19 cellular contexts compared by ENCODE assay signal in the genomic region with DNA sequence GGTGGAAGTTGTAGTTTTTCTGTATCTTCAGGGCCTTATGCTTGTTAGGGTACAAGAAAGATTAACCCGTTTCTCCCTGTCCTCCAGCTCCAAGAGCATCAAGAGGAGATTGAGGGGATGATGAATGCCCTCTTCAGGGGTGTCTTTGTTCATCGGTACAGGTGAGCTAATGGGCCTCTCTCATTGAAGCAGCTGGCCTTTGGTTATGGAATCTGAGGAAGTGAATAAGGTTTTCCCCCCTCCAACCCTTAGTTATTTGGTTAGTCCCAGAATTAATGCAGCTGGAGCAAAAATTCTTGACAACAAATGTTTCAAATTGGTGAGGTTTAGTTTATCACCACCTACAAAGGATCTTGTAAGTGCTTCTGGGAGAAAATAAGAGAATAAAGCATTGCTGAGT. TPM values are rescaled to one million over a fixed set of nuclear protein-coding genes. Genes with fewer than 3 reads are reported as not detected.
DNase-seq lines count a peak whose midpoint lies in the region; ATAC-seq, FAIRE-seq and TF ChIP-seq lines count a peak whose summit lies in the region.
"Had no signal": no experiment of that assay in that cellular context is flagged by ENCODE, and none has a peak within 500 bp of the region (broad histone marks: within the 10 kb centered on the region; RNA-seq: fewer than 3 reads in every experiment).

No MANE protein-coding gene starts in this region.

- H3K9me3 ChIP-seq in GM12878 (replicated peaks; ENCODE audit: control insufficient read depth, insufficient read depth, low read length), result no peaks in the 10 kb centered on the region

- POLR2A ChIA-PET in GM12878 (lab: Charles Lee), result interaction anchor here (0.6 to 5.8 kb wide), 7 partner anchors 10 to 46 kb away, joined by 3 to 60 read pairs (median 4); partner anchors contain the start of genes LAMTOR4 and PVRIG

- H3K36me3 ChIP-seq in GM12878 (ENCODE audit: control insufficient read depth in 2 of 2, insufficient read depth in 2 of 2, low read length in 1 of 2), result no peaks in the 10 kb centered on the region

- RAD21 ChIA-PET in GM12878 (lab: Charles Lee; ENCODE audit: unreplicated experiment), result interaction anchor here (1.0 to 4.5 kb wide), 7 partner anchors 9 to 213 kb away, joined by 3 to 30 read pairs (median 5); no protein-coding TSS in a partner anchor

- no peaks in the 10 kb centered on the region for H3K79me2 ChIP-seq in GM12878 (ENCODE audit: control insufficient read depth, insufficient read depth, low read length)

- H3K4me1 ChIP-seq in GM12878 (ENCODE audit: control insufficient read depth, insufficient read depth, low read length), result peaks cover 49% of the 10 kb centered on the region

- TF ChIP-seq RAD21 in GM12878 (IDR thresholded peaks at IDR 0.05; ENCODE audit: insufficient read depth, low read depth, low read length), result no peak

- no peaks in the 10 kb centered on the region for H4K20me1 ChIP-seq in GM12878 (ENCODE audit: control insufficient read depth, insufficient read depth)

- peak overlapping the region; percentile 10 for H3K27ac Mint-ChIP-seq in activated naive CD4-positive, alpha-beta T cell treated with anti-CD3 and anti-CD28 coated beads for 36 hours
- H3K27ac Mint-ChIP-seq in IgD-negative memory B cell, result peak overlapping the region; percentile 59 to 87 (median 61)

- whole genome bisulfite sequencing in GM12878 (ENCODE audit: insufficient coverage, insufficient replicate concordance, low lambda C conversion rate, missing lambda C conversion rate), result 100% methylated on average over 2 of the region's 2 CpGs
- WGBS in lower leg skin, 2 donors, result 81 to 87% methylated on average over 2 of the region's 2 CpGs

- peaks cover 51% of the 10 kb centered on the region for H3K4me1 Mint-ChIP-seq in activated naive CD4-positive, alpha-beta T cell treated with anti-CD3 and anti-CD28 coated beads for 36 hours (ENCODE audit: low read depth)
- H3K4me1 Mint-ChIP-seq in IgD-negative memory B cell, result peaks cover 54 to 63% (median 56%) of the 10 kb centered on the region in 3 donors

- in situ Hi-C loops in GM12878 (cut with MboI), result no loop called here

- no peaks in the 10 kb centered on the region for H3K27me3 ChIP-seq in GM12878 (replicated peaks in 1 of 2; ENCODE audit: control insufficient read depth in 2 of 2, insufficient read depth in 2 of 2, low read length in 1 of 2)

- no peak for TF ChIP-seq POLR2A in GM12878 (IDR thresholded peaks at IDR 0.05; ENCODE audit: low read depth, low read length)
- no peak for TF ChIP-seq POLR2A in lower leg skin (IDR thresholded peaks at IDR 0.05)

- H3K27ac ChIP-seq in GM12878 (ENCODE audit: control insufficient read depth, insufficient read depth) (peak overlapping the region; percentile 40; the same call in 1 of the 2 replicates), coronary artery (no peak overlapping the region)

- H3K4me3 ChIP-seq in GM12878 (no peak overlapping the region), coronary artery (no peak overlapping the region), lower leg skin (ENCODE audit: low read depth, poor library complexity, severe bottlenecking) (no peak overlapping the region)

- ATAC-seq in GM12878, result no peak
- ATAC-seq: PC-3, SK-N-SH treated with all-trans-retinoic acid at 6 μM for 48 hours had no signal

- no peaks in the 10 kb centered on the region for H3K27me3 Mint-ChIP-seq in activated naive CD4-positive, alpha-beta T cell treated with anti-CD3 and anti-CD28 coated beads for 36 hours (ENCODE audit: low read depth)
- no peaks in the 10 kb centered on the region for H3K27me3 Mint-ChIP-seq in IgD-negative memory B cell

- CTCF ChIA-PET in activated naive CD4-positive, alpha-beta T cell treated with anti-CD3 and anti-CD28 coated beads for 36 hours (lab: Charles Lee), result interaction anchor here (1.5 to 4.9 kb wide), 4 partner anchors 14 to 62 kb away, joined by 4 to 17 read pairs (median 10); no protein-coding TSS in a partner anchor
- CTCF ChIA-PET in GM12878 (lab: Yijun Ruan, JAX), result interaction anchor here (0.7 to 7.0 kb wide), 8 partner anchors 14 to 438 kb away, joined by 3 to 65 read pairs (median 4); partner anchors contain the start of gene STAG3

- no peak for TF ChIP-seq EP300 in GM12878 (IDR thresholded peaks at IDR 0.05; ENCODE audit: borderline replicate concordance in 1 of 2, control insufficient read depth in 1 of 2, low read depth in 2 of 2, low read length in 2 of 2)

- peaks cover 3% of the 10 kb centered on the region for H3K36me3 Mint-ChIP-seq in activated naive CD4-positive, alpha-beta T cell treated with anti-CD3 and anti-CD28 coated beads for 36 hours (ENCODE audit: low read depth)
- H3K36me3 Mint-ChIP-seq in IgD-negative memory B cell, result no peaks in the 10 kb centered on the region
- H3K36me3 Mint-ChIP-seq: CD14-positive monocyte had no signal

- intact Hi-C loops in activated naive CD4-positive, alpha-beta T cell treated with anti-CD3 and anti-CD28 coated beads for 36 hours (cut with micrococcal nuclease), result no loop called here
- intact Hi-C loops in GM12878 (cut with micrococcal nuclease; ENCODE audit: unreplicated experiment), result no loop called here
- intact Hi-C loops in lower leg skin (cut with DNase I; ENCODE audit: low total_unique reads), result no loop called here

- no peak overlapping the region for H3K9ac ChIP-seq in GM12878 (ENCODE audit: control insufficient read depth, insufficient read depth, low read length)

- no peak overlapping the region for H3K4me2 ChIP-seq in GM12878 (ENCODE audit: control insufficient read depth, insufficient read depth)

- DNase-seq in activated naive CD4-positive, alpha-beta T cell treated with anti-CD3 and anti-CD28 coated beads for 36 hours, result no peak
- DNase-seq in activated naive CD4-positive, alpha-beta T cell treated with anti-CD3 and anti-CD28 coated beads, Interleukin-2, amount 50 U/mL, for 16 hours, result no peak
- DNase-seq in GM12878 (ENCODE audit: low read depth, low spot score) (no peak), NCI-H1105 (lab: John Stamatoyannopoulos, UW) (no peak), coronary artery (ENCODE audit: low spot score) (no peak), lower leg skin (ENCODE audit: low spot score in 2 of 2) (no peak)
- DNase-seq: DMS79 treated with DMSO at 0.1 percent for 48 hours, KG1, NCI-H187 treated with DMSO at 0.1 percent for 48 hours, NCI-H345, NCI-H524 treated with DMSO at 0.1 percent for 48 hours, PC-3, RPMI8226, SIG-M5 had no signal

- H3K4me3 Mint-ChIP-seq in activated naive CD4-positive, alpha-beta T cell treated with anti-CD3 and anti-CD28 coated beads for 36 hours, result no peak overlapping the region
- H3K4me3 Mint-ChIP-seq in IgD-negative memory B cell, result peak overlapping the region in 2 of 4 donors; percentile 11 to 48
- H3K4me3 Mint-ChIP-seq: CD14-positive monocyte had no signal

- TF ChIP-seq CTCF in GM12878 (IDR thresholded peaks at IDR 0.05 in 2 of 3, conservative IDR thresholded peaks at IDR 0.05 in 1 of 3; ENCODE audit: control insufficient read depth in 2 of 3, extremely low read depth in 1 of 3, insufficient read depth in 1 of 3, low read depth in 3 of 3, low read length in 3 of 3) (no peak), coronary artery (IDR thresholded peaks at IDR 0.05) (no peak), lower leg skin (IDR thresholded peaks at IDR 0.05) (no peak)

- H3K9me3 Mint-ChIP-seq in activated naive CD4-positive, alpha-beta T cell treated with anti-CD3 and anti-CD28 coated beads for 36 hours, result no peaks in the 10 kb centered on the region
- peaks cover 0 to 3% (median 0%) of the 10 kb centered on the region in 3 donors for H3K9me3 Mint-ChIP-seq in IgD-negative memory B cell
- H3K9me3 Mint-ChIP-seq: CD14-positive monocyte had no signal

- no peak overlapping the region for H2AFZ ChIP-seq in GM12878 (ENCODE audit: control insufficient read depth, low read depth, low read length)

- SMC1A ChIA-PET in GM12878 (lab: Charles Lee; ENCODE audit: uncharacterized antibody, unreplicated experiment), result interaction anchor here (0.7 to 7.0 kb wide), 4 partner anchors 9 to 62 kb away, joined by 4 to 112 read pairs (median 23); partner anchors contain the start of gene PVRIG

- BruUV-seq in GM12878 (replicated peaks; lab: Mats Ljungman, UMichigan), result no TSS peak

- no peak for FAIRE-seq in GM12878 (lab: Jason Lieb, UNC)

RNA-seq across cellular contexts. Expression of gene STAG3, which starts 17.5 kb away (rescaled TPM):
- 10 to 100 TPM; 38.4 to 41.0 TPM for total RNA-seq in activated naive CD4-positive, alpha-beta T cell treated with anti-CD3 and anti-CD28 coated beads for 36 hours
- 61.5 TPM for polyA plus RNA-seq in IgD-negative memory B cell
- total RNA-seq in GM12878 (2013; cell fraction: nucleolus; rRNA removed), result 33.8 and 37.8 TPM in 2 replicates
- total RNA-seq in GM12878 (2014; rRNA removed), result 101 and 122 TPM in 2 replicates
- 123 and 133 TPM in 2 replicates for total RNA-seq in GM12878 (2014; rRNA removed; fragmentation: Illumina TruSeq; extraction: Trizol)
- total RNA-seq in GM12878 (2021), result 78.7 and 81.7 TPM in 2 replicates
- polyA plus RNA-seq in GM12878 (2011; ENCODE audit: low read depth), result 221 TPM
- 73.0 and 90.4 TPM in 2 replicates for polyA plus RNA-seq in GM12878 (2011; rRNA removed)
- polyA plus RNA-seq in GM12878 (2011; cell fraction: cytosol; rRNA removed), result 47.6 and 55.0 TPM in 2 replicates
- polyA plus RNA-seq in GM12878 (2011; cell fraction: nucleus; rRNA removed), result 22.6 and 31.0 TPM in 2 replicates
- 158 and 173 TPM in 2 replicates for polyA plus RNA-seq in GM12878 (2012)
- 178 and 192 TPM in 2 replicates for polyA plus RNA-seq in GM12878 (2014; fragmentation: Illumina TruSeq; extraction: Trizol)
- polyA plus RNA-seq in GM12878 (2014; fragmentation: Nextera tagmentation; extraction: Ambion mirVana), result 100 to 1,000 TPM; 281 to 306 TPM
- polyA plus RNA-seq in GM12878 (2014; rRNA removed), result 112 and 153 TPM in 2 replicates
- polyA plus RNA-seq in GM12878 (2016; fragmentation: Nextera tagmentation; extraction: Ambion mirVana), result 100 to 1,000 TPM; 112 to 116 TPM
- polyA minus RNA-seq in GM12878 (2011; rRNA and poly(A)+ RNA removed), result 14.5 and 19.5 TPM in 2 replicates
- 5.3 and 6.7 TPM in 2 replicates for polyA minus RNA-seq in GM12878 (2011; cell fraction: cytosol; rRNA and poly(A)+ RNA removed)
- polyA minus RNA-seq in GM12878 (2011; cell fraction: nucleus; rRNA and poly(A)+ RNA removed), result 12.2 and 15.6 TPM in 2 replicates
- 1 to 10 TPM in 2 of 4 donors, under 1 TPM in 2; 0.34 to 1.8 (median 1.0) TPM for total RNA-seq in lower leg skin

RNA-seq across cellular contexts. Expression of gene GPC2, which starts 18.0 kb away (rescaled TPM):
- 1 to 10 TPM; 7.6 to 9.5 TPM for total RNA-seq in activated naive CD4-positive, alpha-beta T cell treated with anti-CD3 and anti-CD28 coated beads for 36 hours
- 0.23 TPM for polyA plus RNA-seq in IgD-negative memory B cell
- 4.9 and 6.6 TPM in 2 replicates for total RNA-seq in GM12878 (2013; cell fraction: nucleolus; rRNA removed)
- total RNA-seq in GM12878 (2014; rRNA removed), result 3.0 and 3.9 TPM in 2 replicates
- total RNA-seq in GM12878 (2014; rRNA removed; fragmentation: Illumina TruSeq; extraction: Trizol), result 0.85 and 0.92 TPM in 2 replicates
- total RNA-seq in GM12878 (2021), result 3.9 and 5.1 TPM in 2 replicates
- polyA plus RNA-seq in GM12878 (2011; ENCODE audit: low read depth), result 1.6 TPM
- polyA plus RNA-seq in GM12878 (2011; rRNA removed), result 0.45 and 0.65 TPM in 2 replicates
- polyA plus RNA-seq in GM12878 (2011; cell fraction: cytosol; rRNA removed), result 1.0 and 1.7 TPM in 2 replicates
- 4.8 and 5.6 TPM in 2 replicates for polyA plus RNA-seq in GM12878 (2011; cell fraction: nucleus; rRNA removed)
- 1.3 and 1.4 TPM in 2 replicates for polyA plus RNA-seq in GM12878 (2012)
- polyA plus RNA-seq in GM12878 (2014; fragmentation: Illumina TruSeq; extraction: Trizol), result 0.24 and 0.98 TPM in 2 replicates
- under 1 TPM; 0.19 to 0.24 TPM for polyA plus RNA-seq in GM12878 (2014; fragmentation: Nextera tagmentation; extraction: Ambion mirVana)
- 4.3 and 6.3 TPM in 2 replicates for polyA plus RNA-seq in GM12878 (2014; rRNA removed)
- polyA plus RNA-seq in GM12878 (2016; fragmentation: Nextera tagmentation; extraction: Ambion mirVana), result under 1 TPM; 0.48 to 0.68 TPM
- 0.22 and 1.0 TPM in 2 replicates for polyA minus RNA-seq in GM12878 (2011; rRNA and poly(A)+ RNA removed)
- 0.83 and 1.7 TPM in 2 replicates for polyA minus RNA-seq in GM12878 (2011; cell fraction: cytosol; rRNA and poly(A)+ RNA removed)
- polyA minus RNA-seq in GM12878 (2011; cell fraction: nucleus; rRNA and poly(A)+ RNA removed), result 2.4 and 3.5 TPM in 2 replicates
- total RNA-seq in lower leg skin, result 10 to 100 TPM in 3 of 4 donors, 1 to 10 TPM in 1; 7.3 to 27.4 (median 11.8) TPM
- polyA plus RNA-seq: CD14-positive monocyte had no signal

RNA-seq across cellular contexts. Expression of gene PVRIG, which starts 24.5 kb away (rescaled TPM):
- total RNA-seq in activated naive CD4-positive, alpha-beta T cell treated with anti-CD3 and anti-CD28 coated beads for 36 hours, result 10 to 100 TPM; 22.7 to 22.8 TPM
- polyA plus RNA-seq in IgD-negative memory B cell (94.5 TPM), GM12878 (2011; rRNA removed) (3.1 and 8.4 TPM in 2 replicates), GM12878 (2014; fragmentation: Illumina TruSeq; extraction: Trizol) (0.38 and 3.9 TPM in 2 replicates), GM12878 (2014; fragmentation: Nextera tagmentation; extraction: Ambion mirVana) (1 to 10 TPM; 1.3 to 3.6 TPM), GM12878 (2014; rRNA removed) (39.4 and 41.4 TPM in 2 replicates), GM12878 (2016; fragmentation: Nextera tagmentation; extraction: Ambion mirVana) (10 to 100 TPM; 43.9 to 44.0 TPM)
- 20.3 and 21.7 TPM in 2 replicates for total RNA-seq in GM12878 (2013; cell fraction: nucleolus; rRNA removed)
- total RNA-seq in GM12878 (2014; rRNA removed) (25.6 and 29.8 TPM in 2 replicates), GM12878 (2014; rRNA removed; fragmentation: Illumina TruSeq; extraction: Trizol) (5.2 and 7.7 TPM in 2 replicates), GM12878 (2021) (27.4 and 27.7 TPM in 2 replicates), lower leg skin (under 1 TPM in 2 of 4 donors, not detected in 2; 0.13 to 0.51 TPM)
- polyA plus RNA-seq in GM12878 (2011; ENCODE audit: low read depth), result 3.7 TPM
- polyA plus RNA-seq in GM12878 (2011; cell fraction: cytosol; rRNA removed), result 14.7 and 23.1 TPM in 2 replicates
- 21.8 and 23.1 TPM in 2 replicates for polyA plus RNA-seq in GM12878 (2011; cell fraction: nucleus; rRNA removed)
- polyA plus RNA-seq in GM12878 (2012), result 13.9 and 14.6 TPM in 2 replicates
- 1.7 and 6.8 TPM in 2 replicates for polyA minus RNA-seq in GM12878 (2011; rRNA and poly(A)+ RNA removed)
- 5.3 and 7.0 TPM in 2 replicates for polyA minus RNA-seq in GM12878 (2011; cell fraction: cytosol; rRNA and poly(A)+ RNA removed)
- polyA minus RNA-seq in GM12878 (2011; cell fraction: nucleus; rRNA and poly(A)+ RNA removed), result 10.0 and 16.9 TPM in 2 replicates
- total RNA-seq: G401, H4, PC-3 had no signal

RNA-seq across cellular contexts. Expression of gene GAL3ST4, which starts 26.8 kb away (rescaled TPM):
- 1 to 10 TPM; 6.2 to 6.5 TPM for total RNA-seq in activated naive CD4-positive, alpha-beta T cell treated with anti-CD3 and anti-CD28 coated beads for 36 hours
- polyA plus RNA-seq in IgD-negative memory B cell, result 0.38 TPM
- 1.4 and 2.9 TPM in 2 replicates for total RNA-seq in GM12878 (2013; cell fraction: nucleolus; rRNA removed)
- total RNA-seq in GM12878 (2014; rRNA removed), result 0.98 and 1.1 TPM in 2 replicates
- total RNA-seq in GM12878 (2014; rRNA removed; fragmentation: Illumina TruSeq; extraction: Trizol), result 0.83 and 1.1 TPM in 2 replicates
- 1.3 and 2.0 TPM in 2 replicates for total RNA-seq in GM12878 (2021)
- polyA plus RNA-seq in GM12878 (2011; ENCODE audit: low read depth), result 1.2 TPM
- polyA plus RNA-seq in GM12878 (2011; rRNA removed), result 0.66 and 1.2 TPM in 2 replicates
- polyA plus RNA-seq in GM12878 (2011; cell fraction: cytosol; rRNA removed), result 1.6 and 2.1 TPM in 2 replicates
- 2.6 and 2.7 TPM in 2 replicates for polyA plus RNA-seq in GM12878 (2011; cell fraction: nucleus; rRNA removed)
- 2.2 and 2.5 TPM in 2 replicates for polyA plus RNA-seq in GM12878 (2012)
- 1.6 and 2.3 TPM in 2 replicates for polyA plus RNA-seq in GM12878 (2014; fragmentation: Illumina TruSeq; extraction: Trizol)
- polyA plus RNA-seq in GM12878 (2014; fragmentation: Nextera tagmentation; extraction: Ambion mirVana), result under 1 TPM; 0.29 to 0.55 TPM
- 2.8 TPM in 2 replicates for polyA plus RNA-seq in GM12878 (2014; rRNA removed)
- polyA plus RNA-seq in GM12878 (2016; fragmentation: Nextera tagmentation; extraction: Ambion mirVana), result 1 to 10 TPM; 4.9 to 6.1 TPM
- 0.88 and 1.3 TPM in 2 replicates for polyA minus RNA-seq in GM12878 (2011; rRNA and poly(A)+ RNA removed)
- 0.73 and 1.5 TPM in 2 replicates for polyA minus RNA-seq in GM12878 (2011; cell fraction: cytosol; rRNA and poly(A)+ RNA removed)
- polyA minus RNA-seq in GM12878 (2011; cell fraction: nucleus; rRNA and poly(A)+ RNA removed), result 0.36 and 0.67 TPM in 2 replicates
- total RNA-seq in lower leg skin, result 10 to 100 TPM; 25.3 to 36.1 (median 27.2) TPM
- polyA plus RNA-seq: CD14-positive monocyte had no signal

RNA-seq across cellular contexts. Expression of gene TRAPPC14, which starts 36.7 kb away (rescaled TPM):
- total RNA-seq in activated naive CD4-positive, alpha-beta T cell treated with anti-CD3 and anti-CD28 coated beads for 36 hours, result 10 to 100 TPM; 21.2 to 21.6 TPM
- polyA plus RNA-seq in IgD-negative memory B cell (6.3 TPM), GM12878 (2011; rRNA removed) (1.8 and 4.2 TPM in 2 replicates), GM12878 (2014; fragmentation: Illumina TruSeq; extraction: Trizol) (7.5 and 10.8 TPM in 2 replicates), GM12878 (2014; fragmentation: Nextera tagmentation; extraction: Ambion mirVana) (1 to 10 TPM in 1 of 2 experiments, under 1 TPM in 1; 0.21 to 1.3 TPM), GM12878 (2014; rRNA removed) (17.3 and 22.3 TPM in 2 replicates), GM12878 (2016; fragmentation: Nextera tagmentation; extraction: Ambion mirVana) (1 to 10 TPM; 7.3 TPM)
- 15.4 and 27.3 TPM in 2 replicates for total RNA-seq in GM12878 (2013; cell fraction: nucleolus; rRNA removed)
- total RNA-seq in GM12878 (2014; rRNA removed) (17.3 and 18.2 TPM in 2 replicates), GM12878 (2014; rRNA removed; fragmentation: Illumina TruSeq; extraction: Trizol) (7.5 and 7.6 TPM in 2 replicates), GM12878 (2021) (22.3 and 24.7 TPM in 2 replicates), lower leg skin (10 to 100 TPM; 20.8 to 46.5 (median 25.2) TPM)
- 10.8 TPM for polyA plus RNA-seq in GM12878 (2011; ENCODE audit: low read depth)
- polyA plus RNA-seq in GM12878 (2011; cell fraction: cytosol; rRNA removed), result 5.4 and 6.4 TPM in 2 replicates
- 52.5 and 85.1 TPM in 2 replicates for polyA plus RNA-seq in GM12878 (2011; cell fraction: nucleus; rRNA removed)
- 10.9 and 15.1 TPM in 2 replicates for polyA plus RNA-seq in GM12878 (2012)
- 2.6 and 8.6 TPM in 2 replicates for polyA minus RNA-seq in GM12878 (2011; rRNA and poly(A)+ RNA removed)
- polyA minus RNA-seq in GM12878 (2011; cell fraction: cytosol; rRNA and poly(A)+ RNA removed), result 1.7 and 3.1 TPM in 2 replicates
- 15.1 and 23.3 TPM in 2 replicates for polyA minus RNA-seq in GM12878 (2011; cell fraction: nucleus; rRNA and poly(A)+ RNA removed)

Comparison
In these comparisons a context has a peak if more than half of its experiments do, and no peak if none do; other contexts are left out.
1. RNA of gene STAG3, which starts 17.5 kb away (total RNA-seq): 33.8 to 133 TPM in GM12878 and 38.4 to 41.0 TPM in activated naive CD4-positive, alpha-beta T cell treated with anti-CD3 and anti-CD28 coated beads for 36 hours; 0.34 to 1.8 TPM in lower leg skin; every median in the first group is over 10 times any median in the second.
2. RNA of gene PVRIG, which starts 24.5 kb away (total RNA-seq): 5.2 to 29.8 TPM in GM12878 and 22.7 to 22.8 TPM in activated naive CD4-positive, alpha-beta T cell treated with anti-CD3 and anti-CD28 coated beads for 36 hours; 0.13 to 0.51 TPM in lower leg skin; every median in the first group is over 4 times any median in the second.